Comparison of ENCODE assay signal across 1 cellular context in genomic region chr22:28711820-28712777, GRCh38.
TF ChIP-seq lines count a peak whose summit lies in the region.

No MANE protein-coding gene starts in this region.

TF ChIP-seq in HepG2, 621 proteins besides CTCF, POLR2A, EP300 and RAD21 (continued from another document and continues in another):
- TF ChIP-seq ZNF407 (CRISPR knock-in tag; IDR thresholded peaks at IDR 0.05; ENCODE audit: not compliant biosample characterization), result no peak
- TF ChIP-seq DDIT3 (CRISPR knock-in tag; IDR thresholded peaks at IDR 0.05), result no peak
- TF ChIP-seq RAD51 (IDR thresholded peaks at IDR 0.05; ENCODE audit: borderline replicate concordance), result no peak
- no peak for TF ChIP-seq ZNF704 (CRISPR knock-in tag; IDR thresholded peaks at IDR 0.05; ENCODE audit: borderline replicate concordance)
- no peak for TF ChIP-seq JDP2 (CRISPR knock-in tag; IDR thresholded peaks at IDR 0.05; ENCODE audit: borderline replicate concordance)
- TF ChIP-seq HNRNPH1 (optimal IDR thresholded peaks at IDR 0.05; ENCODE audit: low read depth, low read length), result no peak
- no peak for TF ChIP-seq GABPA (IDR thresholded peaks at IDR 0.05; ENCODE audit: low read depth, low read length)
- TF ChIP-seq GABPA (CRISPR knock-in tag; IDR thresholded peaks at IDR 0.05; ENCODE audit: low read depth), result no peak; the same call in 1 of the 2 replicates
- no peak for TF ChIP-seq ZBTB40 (IDR thresholded peaks at IDR 0.05)
- no peak for TF ChIP-seq ZBTB40 (CRISPR knock-in tag; IDR thresholded peaks at IDR 0.05)
- TF ChIP-seq ZNF713 (CRISPR knock-in tag; IDR thresholded peaks at IDR 0.05), result no peak
- no peak for TF ChIP-seq ZBTB1 (CRISPR knock-in tag; IDR thresholded peaks at IDR 0.05; ENCODE audit: borderline replicate concordance)
- TF ChIP-seq ZBTB49 (CRISPR knock-in tag; IDR thresholded peaks at IDR 0.05; ENCODE audit: borderline replicate concordance), result no peak
- TF ChIP-seq PPARG (CRISPR knock-in tag; conservative IDR thresholded peaks at IDR 0.05), result peak; percentile 51
- no peak for TF ChIP-seq GZF1 (CRISPR knock-in tag; IDR thresholded peaks at IDR 0.05)
- no peak for TF ChIP-seq SPEN (CRISPR knock-in tag; IDR thresholded peaks at IDR 0.05; ENCODE audit: low read depth)
- TF ChIP-seq GMEB1 (CRISPR knock-in tag; IDR thresholded peaks at IDR 0.05; ENCODE audit: borderline replicate concordance), result no peak
- peak; percentile 53 for TF ChIP-seq HDAC1 (CRISPR knock-in tag; IDR thresholded peaks at IDR 0.05)
- no peak for TF ChIP-seq HDAC6 (IDR thresholded peaks at IDR 0.05; ENCODE audit: low read depth, low read length)
- no peak for TF ChIP-seq ZIK1 (CRISPR knock-in tag; IDR thresholded peaks at IDR 0.05; ENCODE audit: borderline replicate concordance, low read depth)
- peak; percentile 46; the same call in 1 of the 2 replicates for TF ChIP-seq NR2C2 (CRISPR knock-in tag; IDR thresholded peaks at IDR 0.05; ENCODE audit: borderline replicate concordance)
- no peak for TF ChIP-seq ZFP36L1 (CRISPR knock-in tag; IDR thresholded peaks at IDR 0.05)
- no peak for TF ChIP-seq ZNF207 (IDR thresholded peaks at IDR 0.05; ENCODE audit: borderline replicate concordance)
- no peak for TF ChIP-seq CBX2 (IDR thresholded peaks at IDR 0.05; ENCODE audit: low read depth, low read length)
- TF ChIP-seq CBX2 (CRISPR knock-in tag; IDR thresholded peaks at IDR 0.05; ENCODE audit: low read depth), result no peak
- 0 out of 2 replicates have a peak, but pooled peaks have one; percentile 26 for TF ChIP-seq SIN3A (IDR thresholded peaks at IDR 0.05; ENCODE audit: borderline replicate concordance, low read depth, low read length)
- no peak for TF ChIP-seq FOXK2 (IDR thresholded peaks at IDR 0.05)
- no peak for TF ChIP-seq TOPORS (CRISPR knock-in tag; IDR thresholded peaks at IDR 0.05)
- TF ChIP-seq HMG20A (CRISPR knock-in tag; IDR thresholded peaks at IDR 0.05; ENCODE audit: borderline replicate concordance), result peak; percentile 43
- no peak; the same call in 1 of the 2 replicates for TF ChIP-seq SALL1 (CRISPR knock-in tag; IDR thresholded peaks at IDR 0.05)
- TF ChIP-seq TBX3 (IDR thresholded peaks at IDR 0.05; ENCODE audit: borderline replicate concordance), result no peak
- no peak for TF ChIP-seq TAF1 (CRISPR knock-in tag; IDR thresholded peaks at IDR 0.05)
- no peak for TF ChIP-seq ZNF354B (CRISPR knock-in tag; IDR thresholded peaks at IDR 0.05)
- no peak for TF ChIP-seq NFATC3 (CRISPR knock-in tag; IDR thresholded peaks at IDR 0.05)
- no peak for TF ChIP-seq PBX2 (CRISPR knock-in tag; IDR thresholded peaks at IDR 0.05)
